In the genomic region with DNA sequence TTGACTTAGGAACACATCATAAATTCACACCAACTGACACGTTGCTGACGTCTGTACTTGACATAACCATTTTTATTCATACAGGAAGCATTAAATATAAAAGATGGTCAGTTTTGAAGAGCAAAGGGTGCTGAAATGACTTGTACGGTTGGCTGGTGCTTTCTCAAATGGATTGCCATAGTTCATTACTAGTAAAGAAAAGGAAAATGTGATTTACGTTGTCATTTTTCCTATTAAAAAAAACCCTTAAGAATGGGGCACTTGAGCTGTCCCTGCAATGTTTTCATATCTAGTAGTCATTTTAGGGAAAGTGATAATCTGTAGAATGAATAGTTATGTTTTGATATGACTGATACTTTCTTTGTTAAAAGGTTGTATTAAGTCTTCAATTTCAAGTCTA, we compare ENCODE assay signal across 23 cellular contexts. TPM values are rescaled to one million over a fixed set of nuclear protein-coding genes. Genes with fewer than 3 reads are reported as not detected.
A peak's percentile ranks its signal among the peaks of the same experiment; 100 is the strongest.
DNase-seq lines count a peak whose midpoint lies in the region; ATAC-seq and TF ChIP-seq lines count a peak whose summit lies in the region.
"Had no signal": no experiment of that assay in that cellular context is flagged by ENCODE, and none has a peak within 500 bp of the region (broad histone marks: within the 10 kb centered on the region; RNA-seq: fewer than 3 reads in every experiment).

No MANE protein-coding gene starts in this region.

- H3K9me3 ChIP-seq in CD4-positive, CD25-positive, alpha-beta regulatory T cell (ENCODE audit: control insufficient read depth in 2 of 2, low read length in 2 of 2): no peaks in the 10 kb centered on the region
- no peaks in the 10 kb centered on the region for H3K9me3 ChIP-seq in T-helper 17 cell (ENCODE audit: control insufficient read depth, low read length, poor library complexity, severe bottlenecking)
- no peaks in the 10 kb centered on the region for H3K9me3 ChIP-seq in spleen
- H3K9me3 ChIP-seq: A549 had no signal

- H3K4me1 ChIP-seq in CD4-positive, CD25-positive, alpha-beta regulatory T cell (ENCODE audit: control insufficient read depth, insufficient read depth, low read length, poor library complexity, severe bottlenecking): peaks cover 20% of the 10 kb centered on the region
- no peaks in the 10 kb centered on the region for H3K4me1 ChIP-seq in spleen
- H3K4me1 ChIP-seq: A549 had no signal

- 50 to 64% (median 53%) methylated on average over 4 of the region's 4 CpGs for WGBS in spleen, 5 donors

- H3K36me3 Mint-ChIP-seq in activated CD4-positive, alpha-beta T cell treated with anti-CD3 and anti-CD28 coated beads, Interleukin-2, amount 10 ng/mL, durations not matched to agents 24 days and 14 days (ENCODE audit: low read depth): peaks cover 27% of the 10 kb centered on the region
- H3K36me3 Mint-ChIP-seq in CD4-positive, CD25-positive, alpha-beta regulatory T cell: peaks cover 21% of the 10 kb centered on the region
- peaks cover 5% of the 10 kb centered on the region for H3K36me3 Mint-ChIP-seq in T-helper 17 cell (ENCODE audit: low read depth)
- peaks cover 11% of the 10 kb centered on the region for H3K36me3 Mint-ChIP-seq in central memory CD8-positive, alpha-beta T cell (ENCODE audit: insufficient read depth)
- H3K36me3 Mint-ChIP-seq in naive thymus-derived CD8-positive, alpha-beta T cell: peaks cover 0 to 16% (median 7%) of the 10 kb centered on the region in 3 donors

- no peak for TF ChIP-seq CTCF in spleen (IDR thresholded peaks at IDR 0.05 in 8 of 11, conservative IDR thresholded peaks at IDR 0.05 in 3 of 11)

- TF ChIP-seq POLR2A in spleen (IDR thresholded peaks at IDR 0.05): no peak

- intact Hi-C loops in activated CD4-positive, alpha-beta T cell treated with anti-CD3 and anti-CD28 coated beads, Interleukin-2, amount 10 ng/mL, durations not matched to agents 24 days and 14 days (cut with micrococcal nuclease): loop anchor here (1.0 to 5.0 kb wide), 5 partner anchors 20 to 1300 kb away; a partner anchor contains a TSS
- intact Hi-C loops in spleen (cut with DNase I; ENCODE audit: low total_unique reads): no loop called here

- POLR2A ChIA-PET in naive thymus-derived CD8-positive, alpha-beta T cell (lab: Charles Lee): no interaction called here

- no peaks in the 10 kb centered on the region for H3K27me3 ChIP-seq in CD4-positive, CD25-positive, alpha-beta regulatory T cell (ENCODE audit: control insufficient read depth, insufficient read depth, low read length)
- H3K27me3 ChIP-seq in spleen (replicated peaks in 1 of 7): no peaks in the 10 kb centered on the region

- H3K4me3 Mint-ChIP-seq in activated CD4-positive, alpha-beta T cell treated with anti-CD3 and anti-CD28 coated beads, Interleukin-2, amount 10 ng/mL, durations not matched to agents 24 days and 14 days: no peak overlapping the region
- H3K4me3 Mint-ChIP-seq in CD4-positive, CD25-positive, alpha-beta regulatory T cell: peak overlapping the region in 1 of 4 donors; percentile 33
- no peak overlapping the region for H3K4me3 Mint-ChIP-seq in T-helper 17 cell
- no peak overlapping the region for H3K4me3 Mint-ChIP-seq in central memory CD8-positive, alpha-beta T cell
- no peak overlapping the region for H3K4me3 Mint-ChIP-seq in naive thymus-derived CD8-positive, alpha-beta T cell
- H3K4me3 Mint-ChIP-seq: CD14-positive monocyte had no signal

- H3K27ac ChIP-seq in CD4-positive, CD25-positive, alpha-beta regulatory T cell (ENCODE audit: insufficient read depth, low read length, poor library complexity, severe bottlenecking): no peak overlapping the region
- no peak overlapping the region for H3K27ac ChIP-seq in spleen
- H3K27ac ChIP-seq: A549, PC-9 had no signal

- H3K4me3 ChIP-seq in CD4-positive, CD25-positive, alpha-beta regulatory T cell (ENCODE audit: low read depth, low read length): no peak overlapping the region
- no peak overlapping the region for H3K4me3 ChIP-seq in spleen
- H3K4me3 ChIP-seq: A549, GM12878, PC-9 had no signal

- H3K27ac Mint-ChIP-seq in activated CD4-positive, alpha-beta T cell treated with anti-CD3 and anti-CD28 coated beads, Interleukin-2, amount 10 ng/mL, durations not matched to agents 24 days and 14 days: peak overlapping the region; percentile 72
- peak overlapping the region; percentile 5 to 75 (median 45) for H3K27ac Mint-ChIP-seq in CD4-positive, CD25-positive, alpha-beta regulatory T cell
- H3K27ac Mint-ChIP-seq in T-helper 17 cell: peak overlapping the region; percentile 73
- H3K27ac Mint-ChIP-seq in central memory CD8-positive, alpha-beta T cell (ENCODE audit: low read depth): peak overlapping the region; percentile 41
- H3K27ac Mint-ChIP-seq in naive thymus-derived CD8-positive, alpha-beta T cell: peak overlapping the region in 4 of 10 donors; percentile 13 to 90 (median 76)
- H3K27ac Mint-ChIP-seq: CD14-positive monocyte had no signal

- H3K9me3 Mint-ChIP-seq in activated CD4-positive, alpha-beta T cell treated with anti-CD3 and anti-CD28 coated beads, Interleukin-2, amount 10 ng/mL, durations not matched to agents 24 days and 14 days: no peaks in the 10 kb centered on the region
- H3K9me3 Mint-ChIP-seq in CD4-positive, CD25-positive, alpha-beta regulatory T cell: no peaks in the 10 kb centered on the region
- no peaks in the 10 kb centered on the region for H3K9me3 Mint-ChIP-seq in central memory CD8-positive, alpha-beta T cell
- no peaks in the 10 kb centered on the region for H3K9me3 Mint-ChIP-seq in naive thymus-derived CD8-positive, alpha-beta T cell

- peaks cover 5% of the 10 kb centered on the region for H3K27me3 Mint-ChIP-seq in activated CD4-positive, alpha-beta T cell treated with anti-CD3 and anti-CD28 coated beads, Interleukin-2, amount 10 ng/mL, durations not matched to agents 24 days and 14 days
- no peaks in the 10 kb centered on the region for H3K27me3 Mint-ChIP-seq in CD4-positive, CD25-positive, alpha-beta regulatory T cell
- H3K27me3 Mint-ChIP-seq in T-helper 17 cell: no peaks in the 10 kb centered on the region
- peaks cover 22% of the 10 kb centered on the region for H3K27me3 Mint-ChIP-seq in central memory CD8-positive, alpha-beta T cell
- peaks cover 0 to 5% (median 0%) of the 10 kb centered on the region in 5 donors for H3K27me3 Mint-ChIP-seq in naive thymus-derived CD8-positive, alpha-beta T cell

- H3K36me3 ChIP-seq in CD4-positive, CD25-positive, alpha-beta regulatory T cell (ENCODE audit: control insufficient read depth, insufficient read depth, low read length): peaks cover 12% of the 10 kb centered on the region
- H3K36me3 ChIP-seq in spleen: peaks cover 4 to 27% (median 16%) of the 10 kb centered on the region in 6 donors

- no peak for ATAC-seq in CD4-positive, CD25-positive, alpha-beta regulatory T cell (ENCODE audit: low read depth in 2 of 2)
- ATAC-seq in T-helper 17 cell: no peak
- ATAC-seq in central memory CD8-positive, alpha-beta T cell (replicated peaks; ENCODE audit: extremely low read depth, poor library complexity, severe bottlenecking): no peak
- no peak for ATAC-seq in naive thymus-derived CD8-positive, alpha-beta T cell
- ATAC-seq: A549, GM12878 had no signal

- DNase-seq in activated CD4-positive, alpha-beta T cell treated with anti-CD3 and anti-CD28 coated beads, Interleukin-2, amount 10 ng/mL, durations not matched to agents 24 days and 14 days: no peak
- DNase-seq in activated CD4-positive, alpha-beta T cell treated with anti-CD3 and anti-CD28 coated beads, Interleukin-2, amount 50 U/mL, for 4 hours: no peak
- DNase-seq in CD4-positive, CD25-positive, alpha-beta regulatory T cell: no peak
- DNase-seq in T-helper 17 cell: no peak
- DNase-seq in central memory CD8-positive, alpha-beta T cell (ENCODE audit: low spot score in 2 of 2): no peak
- DNase-seq in naive thymus-derived CD8-positive, alpha-beta T cell: no peak
- no peak for DNase-seq in ureter (ENCODE audit: low spot score)
- no peak for DNase-seq in spleen
- DNase-seq: Calu3, DMS79, HCEC 1CT, IMR-90, NCI-H1930, NCI-H2171, NCI-H774, PC-9 had no signal

- peaks cover 36% of the 10 kb centered on the region for H3K4me1 Mint-ChIP-seq in activated CD4-positive, alpha-beta T cell treated with anti-CD3 and anti-CD28 coated beads, Interleukin-2, amount 10 ng/mL, durations not matched to agents 24 days and 14 days
- peaks cover 24 to 53% (median 29%) of the 10 kb centered on the region in 4 donors for H3K4me1 Mint-ChIP-seq in CD4-positive, CD25-positive, alpha-beta regulatory T cell
- peaks cover 31% of the 10 kb centered on the region for H3K4me1 Mint-ChIP-seq in T-helper 17 cell
- H3K4me1 Mint-ChIP-seq in central memory CD8-positive, alpha-beta T cell: no peaks in the 10 kb centered on the region
- H3K4me1 Mint-ChIP-seq in naive thymus-derived CD8-positive, alpha-beta T cell: peaks cover 18 to 54% (median 36%) of the 10 kb centered on the region in 4 donors

RNA-seq across cellular contexts. Expression of a gene that starts 22.5 kb away (rescaled TPM):
- not detected in 2 replicates for total RNA-seq in activated CD4-positive, alpha-beta T cell treated with anti-CD3 and anti-CD28 coated beads, Interleukin-2, amount 10 ng/mL, durations not matched to agents 24 days and 14 days
- total RNA-seq in CD4-positive, CD25-positive, alpha-beta regulatory T cell: not detected
- 1 to 10 TPM in 3 of 4 donors, not detected in 1; 1.5 to 2.4 (median 1.9) TPM for polyA plus RNA-seq in CD4-positive, CD25-positive, alpha-beta regulatory T cell
- not detected for total RNA-seq in T-helper 17 cell
- total RNA-seq in naive thymus-derived CD8-positive, alpha-beta T cell: not detected
- polyA plus RNA-seq in naive thymus-derived CD8-positive, alpha-beta T cell: not detected
- not detected for total RNA-seq in ureter
- total RNA-seq in spleen: not detected
- polyA plus RNA-seq in spleen: under 1 TPM; 0.16 to 0.33 (median 0.24) TPM
- total RNA-seq: Calu3, G401, HT-29, IMR-90, LHCN-M2, NCI-H460, PC-9 had no signal
- polyA plus RNA-seq: CD14-positive monocyte, IMR-90 had no signal

RNA-seq across cellular contexts. Expression of a gene that starts 22.5 kb away (rescaled TPM):
- total RNA-seq in activated CD4-positive, alpha-beta T cell treated with anti-CD3 and anti-CD28 coated beads, Interleukin-2, amount 10 ng/mL, durations not matched to agents 24 days and 14 days: 13.6 and 14.5 TPM in 2 replicates
- total RNA-seq in CD4-positive, CD25-positive, alpha-beta regulatory T cell: 23.6 TPM
- 10 to 100 TPM; 10.6 to 15.0 (median 12.6) TPM for polyA plus RNA-seq in CD4-positive, CD25-positive, alpha-beta regulatory T cell
- total RNA-seq in T-helper 17 cell (10 to 100 TPM; 15.3 to 17.3 TPM), ureter (38.4 TPM), spleen (10 to 100 TPM; 13.1 to 24.9 (median 21.3) TPM)
- 10 to 100 TPM; 20.9 to 25.7 TPM for total RNA-seq in naive thymus-derived CD8-positive, alpha-beta T cell
- polyA plus RNA-seq in naive thymus-derived CD8-positive, alpha-beta T cell: 10 to 100 TPM in 2 of 3 donors, 1 to 10 TPM in 1; 8.5 to 11.3 (median 11.0) TPM
- 1 to 10 TPM; 4.4 to 5.4 (median 4.6) TPM for polyA plus RNA-seq in spleen
